ENCODE assay signal across 15 cellular contexts in genomic region chr20:60292001-60292520, GRCh38.
"Had no signal": no experiment of that assay in that cellular context is flagged by ENCODE, and none has a peak within 500 bp of the region (broad histone marks: within the 10 kb centered on the region; RNA-seq: fewer than 3 reads in every experiment).

No MANE protein-coding gene starts in this region.

- DNase-seq: activated B cell treated with CpG ODN at 0.5 μM for 24 hours; activated CD4-positive, alpha-beta memory T cell treated with anti-CD3 and anti-CD28 coated beads for 36 hours; activated CD4-positive, alpha-beta T cell treated with anti-CD3 and anti-CD28 coated beads for 4 hours; activated naive CD4-positive, alpha-beta T cell; activated naive CD8-positive, alpha-beta T cell treated with anti-CD3 and anti-CD28 coated beads for 36 hours; amniotic stem cell; dermis blood vessel endothelial cell; effector memory CD4-positive, alpha-beta T cell; immature natural killer cell; left ventricle myocardium superior; retina; stimulated activated naive CD4-positive, alpha-beta T cell; thyroid gland had no signal

- H3K36me3 ChIP-seq: esophagus muscularis mucosa, thyroid gland had no signal

- H3K9me3 ChIP-seq: thyroid gland had no signal

- ATAC-seq: activated T-helper 17 cell treated with anti-CD3 and anti-CD28 coated beads, Interleukin-2, amount 50 U/mL, for 72 hours; left ventricle myocardium superior had no signal

- H3K27ac ChIP-seq: esophagus muscularis mucosa, thyroid gland had no signal
